In the genomic region with DNA sequence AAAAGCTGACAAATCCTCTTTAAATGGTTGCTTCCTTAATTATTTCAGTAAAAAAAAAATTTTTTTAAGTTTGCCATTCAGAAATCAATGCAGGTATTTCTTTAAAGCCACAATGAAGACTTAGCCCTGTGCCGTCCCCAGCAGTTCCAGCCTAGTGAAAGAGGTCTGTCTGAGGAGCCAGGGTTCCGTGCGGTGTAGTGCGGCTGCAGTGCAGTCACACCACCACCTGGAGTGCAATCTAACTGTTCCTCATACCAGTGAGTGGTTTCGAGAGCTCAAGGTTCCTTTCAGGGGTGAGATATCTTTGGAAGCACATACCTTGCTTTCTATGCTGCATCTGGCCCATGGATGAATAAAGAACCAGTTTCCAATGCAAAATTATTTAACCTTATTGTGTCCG, we compare ENCODE assay signal across 18 cellular contexts.
"Had no signal": no experiment of that assay in that cellular context is flagged by ENCODE, and none has a peak within 500 bp of the region (broad histone marks: within the 10 kb centered on the region; RNA-seq: fewer than 3 reads in every experiment).

No MANE protein-coding gene starts in this region.

- ATAC-seq: foreskin keratinocyte, left cardiac atrium, sciatic nerve, upper lobe of right lung had no signal

- DNase-seq: activated CD4-positive, alpha-beta T cell treated with anti-CD3 and anti-CD28 coated beads for 1 hour; activated CD4-positive, alpha-beta T cell treated with anti-CD3 and anti-CD28 coated beads, Interleukin-2, amount 50 U/mL, for 4 hours; activated naive CD4-positive, alpha-beta T cell treated with Interleukin-2 at 50 U/mL for 16 hours; activated T-cell treated with anti-CD3 and anti-CD28 coated beads for 4 hours; anterior cingulate cortex; cortex of kidney; effector CD4-positive, alpha-beta T cell; foreskin keratinocyte; glutamatergic neuron; left cardiac atrium; midbrain; stimulated activated CD4-positive, alpha-beta T cell treated with anti-CD3 and anti-CD28 coated beads, Interleukin-1b, Interleukin-23, amount 100 ng/mL, for 48 hours; stomach; T1000; testis; upper lobe of right lung had no signal

- H3K4me1 Mint-ChIP-seq: neural crest cell had no signal

- H3K4me3 Mint-ChIP-seq: neural crest cell had no signal
